In genomic region chr11:73395297-73396208, GRCh38 we compare ENCODE assay signal across 2 cellular contexts.
A peak's percentile ranks its signal among the peaks of the same experiment; 100 is the strongest.
TF ChIP-seq lines count a peak whose summit lies in the region.

No MANE protein-coding gene starts in this region.

TF ChIP-seq in PFSK-1, 5 proteins besides CTCF, POLR2A, EP300 and RAD21:
- TF ChIP-seq POLR2AphosphoS5 (IDR thresholded peaks at IDR 0.05; ENCODE audit: low read depth, low read length), result peak; percentile 17; the same call in 1 of the 2 replicates
- TF ChIP-seq SIN3A (IDR thresholded peaks at IDR 0.05; ENCODE audit: borderline replicate concordance, insufficient read depth, low read length), result no peak

TF ChIP-seq in H1, 55 proteins besides CTCF, POLR2A, EP300 and RAD21:
- TF ChIP-seq RXRA (IDR thresholded peaks at IDR 0.05; ENCODE audit: insufficient read depth, low read depth, low read length) (no peak), BCL11A (IDR thresholded peaks at IDR 0.05; ENCODE audit: low read depth in 2 of 2, low read length in 2 of 2) (no peak), NANOG (IDR thresholded peaks at IDR 0.05; ENCODE audit: insufficient read depth, low read depth, low read length, poor library complexity, severe bottlenecking) (no peak), KDM4A (IDR thresholded peaks at IDR 0.05; ENCODE audit: low read depth, low read length, severe bottlenecking) (no peak), TAF7 (optimal IDR thresholded peaks at IDR 0.05; ENCODE audit: borderline replicate concordance, low read depth, low read length) (no peak), SAP30 (IDR thresholded peaks at IDR 0.05; ENCODE audit: insufficient read depth, insufficient replicate concordance, low read length) (no peak), SP2 (IDR thresholded peaks at IDR 0.05; ENCODE audit: low read length) (no peak), SIRT6 (IDR thresholded peaks at IDR 0.05; ENCODE audit: low read length) (no peak), SIX5 (IDR thresholded peaks at IDR 0.05; ENCODE audit: low read depth, low read length) (no peak)
